25 cellular contexts compared by ENCODE assay signal in genomic region chr10:127635882-127636281, GRCh38.
"Had no signal": no experiment of that assay in that cellular context is flagged by ENCODE, and none has a peak within 500 bp of the region (broad histone marks: within the 10 kb centered on the region; RNA-seq: fewer than 3 reads in every experiment).

No MANE protein-coding gene starts in this region.

- H3K9me3 ChIP-seq: thoracic aorta, thyroid gland had no signal

- FAIRE-seq: urothelium cell line had no signal

- DNase-seq: natural killer cell; occipital lobe; ovary; posterior cingulate gyrus; psoas muscle; right cardiac atrium; stimulated activated CD4-positive, alpha-beta T cell treated with anti-CD3 and anti-CD28 coated beads, Interleukin-15, amount 100 ng/mL, for 24 hours; stimulated activated CD4-positive, alpha-beta T cell treated with anti-CD3 and anti-CD28 coated beads, Interleukin-2, amount 100 ng/mL, for 24 hours; stimulated activated CD4-positive, alpha-beta T cell treated with anti-CD3 and anti-CD28 coated beads, Interleukin-2, amount 100 ng/mL, for 48 hours; stimulated activated CD4-positive, alpha-beta T cell treated with anti-CD3 and anti-CD28 coated beads, Interleukin-4, amount 100 ng/mL, for 24 hours; stimulated activated naive B cell treated with anti-CD40 and anti-IgM and Interleukin-4, amounts not matched to agents 10 μg/mL and 1 μg/mL and 100 μg/mL, for 72 hours; stimulated activated naive CD4-positive, alpha-beta T cell treated with Interleukin-2 at 50 U/mL for 16 hours; stomach; thyroid gland; trophoblast cell; upper lobe of left lung had no signal

- H3K4me1 ChIP-seq: neural progenitor cell, parathyroid adenoma, psoas muscle, stomach, thyroid gland, tibial nerve, upper lobe of left lung, vagina had no signal

- H3K4me3 ChIP-seq: neural progenitor cell, ovary, psoas muscle, skin epidermis, stomach, thoracic aorta, thyroid gland, tibial nerve, upper lobe of left lung, vagina had no signal

- H3K36me3 ChIP-seq: neural progenitor cell, ovary, stomach, thoracic aorta, thyroid gland, tibial nerve, upper lobe of left lung, vagina had no signal

- H3K27ac ChIP-seq: neural progenitor cell, ovary, parathyroid adenoma, psoas muscle, skin epidermis, stomach, thoracic aorta, thyroid gland, tibial nerve, upper lobe of left lung, vagina had no signal

- ATAC-seq: natural killer cell; psoas muscle; sciatic nerve; stimulated activated effector memory CD8-positive, alpha-beta T cell treated with anti-CD3 and anti-CD28 coated beads, Interleukin-12 subunit alpha, Interleukin-12 subunit beta, amount 100 ng/mL, for 72 hours; stimulated activated naive B cell treated with anti-CD40 and anti-IgM and Interleukin-4, amounts not matched to agents 10 μg/mL and 1 μg/mL and 100 μg/mL, for 72 hours had no signal
